In genomic region chr5:118548761-118549160, GRCh38 we compare ENCODE assay signal across 14 cellular contexts.
DNase-seq lines count a peak whose midpoint lies in the region; ATAC-seq, FAIRE-seq and TF ChIP-seq lines count a peak whose summit lies in the region.
"Had no signal": no experiment of that assay in that cellular context is flagged by ENCODE, and none has a peak within 500 bp of the region (broad histone marks: within the 10 kb centered on the region; RNA-seq: fewer than 3 reads in every experiment).

No MANE protein-coding gene starts in this region.

- H4K20me1 ChIP-seq in keratinocyte (ENCODE audit: control insufficient read depth, extremely low read depth, insufficient read depth, low read length): no peaks in the 10 kb centered on the region

- H3K9me3 ChIP-seq in MG63: no peaks in the 10 kb centered on the region
- H3K9me3 ChIP-seq in keratinocyte (ENCODE audit: control insufficient read depth, low read depth, low read length): no peaks in the 10 kb centered on the region

- H3K4me1 Mint-ChIP-seq in T-helper 2 cell treated with Interferon-gamma antibody and Interleukin-4, amounts not matched to agents 5 μg/mL and 100 μg/mL, for 36 hours (ENCODE audit: low read depth): no peaks in the 10 kb centered on the region
- H3K4me1 Mint-ChIP-seq: naive thymus-derived CD4-positive, alpha-beta T cell had no signal

- no peaks in the 10 kb centered on the region for H3K9me1 ChIP-seq in keratinocyte (ENCODE audit: control insufficient read depth, extremely low read depth, insufficient read depth, low read length)

- TF ChIP-seq CTCF in astrocyte of the cerebellum (IDR thresholded peaks at IDR 0.05; ENCODE audit: low read depth, low read length, missing control alignments): no peak
- no peak for TF ChIP-seq CTCF in keratinocyte (optimal IDR thresholded peaks at IDR 0.05 in 1 of 3, IDR thresholded peaks at IDR 0.05 in 1 of 3, conservative IDR thresholded peaks at IDR 0.05 in 1 of 3; ENCODE audit: extremely low read depth in 1 of 3, insufficient read depth in 2 of 3, low read length in 3 of 3)

- H3K4me1 ChIP-seq in keratinocyte (ENCODE audit: control insufficient read depth, extremely low read depth, insufficient read depth, low read length): no peaks in the 10 kb centered on the region

- no peak overlapping the region for H3K27ac Mint-ChIP-seq in T-helper 2 cell treated with Interferon-gamma antibody and Interleukin-4, amounts not matched to agents 5 μg/mL and 100 μg/mL, for 36 hours
- H3K27ac Mint-ChIP-seq: CD14-positive monocyte; naive thymus-derived CD4-positive, alpha-beta T cell had no signal

- no peak overlapping the region for H3K4me3 Mint-ChIP-seq in T-helper 2 cell treated with Interferon-gamma antibody and Interleukin-4, amounts not matched to agents 5 μg/mL and 100 μg/mL, for 36 hours
- H3K4me3 Mint-ChIP-seq: CD14-positive monocyte; naive thymus-derived CD4-positive, alpha-beta T cell had no signal

- H3K4me3 ChIP-seq in MG63 (no peak overlapping the region), astrocyte of the cerebellum (ENCODE audit: low read depth, low read length) (no peak overlapping the region), keratinocyte (ENCODE audit: control insufficient read depth in 2 of 3, extremely low read depth in 1 of 3, insufficient read depth in 2 of 3, low read depth in 1 of 3, low read length in 3 of 3) (no peak overlapping the region)

- H3K36me3 Mint-ChIP-seq in T-helper 2 cell treated with Interferon-gamma antibody and Interleukin-4, amounts not matched to agents 5 μg/mL and 100 μg/mL, for 36 hours (ENCODE audit: low read depth): no peaks in the 10 kb centered on the region
- H3K36me3 Mint-ChIP-seq: CD14-positive monocyte; naive thymus-derived CD4-positive, alpha-beta T cell had no signal

- H3K9ac ChIP-seq in keratinocyte (ENCODE audit: control insufficient read depth, extremely low read depth, insufficient read depth, low read length): no peak overlapping the region

- no peak overlapping the region for H3K27ac ChIP-seq in keratinocyte (ENCODE audit: control insufficient read depth, insufficient read depth, low read length)

- DNase-seq in AG20443 (ENCODE audit: low spot score) (peak; percentile 55), MG63 (peak; percentile 34), astrocyte of the cerebellum (ENCODE audit: low read depth) (peak; percentile 57), keratinocyte (ENCODE audit: low read depth, low spot score) (no peak), NCI-H1105 treated with DMSO at 0.1 percent for 48 hours (lab: John Stamatoyannopoulos, UW) (no peak)
- no peak for DNase-seq in activated T-cell treated with anti-CD3 and anti-CD28 coated beads, Interleukin-2, amount 50 U/mL, for 1 hour
- no peak for DNase-seq in T-helper 2 cell treated with Interferon-gamma antibody and Interleukin-4, amounts not matched to agents 5 μg/mL and 100 μg/mL, for 36 hours (ENCODE audit: low spot score)
- DNase-seq: aorta; naive thymus-derived CD4-positive, alpha-beta T cell; NCI-H2029 treated with DMSO at 0.1 percent for 48 hours had no signal

- no peak overlapping the region for H2AFZ ChIP-seq in keratinocyte (ENCODE audit: control insufficient read depth, low read length)

- in situ Hi-C loops in astrocyte of the cerebellum (cut with HindIII; ENCODE audit: low sequenced_read_pairs): no loop called here

- no peaks in the 10 kb centered on the region for H3K9me3 Mint-ChIP-seq in T-helper 2 cell treated with Interferon-gamma antibody and Interleukin-4, amounts not matched to agents 5 μg/mL and 100 μg/mL, for 36 hours
- H3K9me3 Mint-ChIP-seq: CD14-positive monocyte had no signal

- H3K79me2 ChIP-seq in keratinocyte (ENCODE audit: control insufficient read depth, insufficient read depth, low read length): no peaks in the 10 kb centered on the region

- FAIRE-seq in keratinocyte (lab: Jason Lieb, UNC): peak; percentile 5
- FAIRE-seq: TTC549 had no signal

- ATAC-seq in HG02973 (IDR thresholded peaks at IDR 0.05; ENCODE audit: unreplicated experiment): no peak
- ATAC-seq: naive thymus-derived CD4-positive, alpha-beta T cell; Panc1 had no signal

- no peak overlapping the region for H3K4me2 ChIP-seq in keratinocyte (ENCODE audit: control insufficient read depth, extremely low read depth, insufficient read depth, low read depth, low read length)

- dilution Hi-C loops in keratinocyte (cut with MboI; ENCODE audit: extremely low pct_ligation_motif_present, low sequenced_read_pairs): no loop called here

- H3K36me3 ChIP-seq in MG63 (no peaks in the 10 kb centered on the region), keratinocyte (ENCODE audit: control insufficient read depth in 2 of 2, extremely low read depth in 1 of 2, insufficient read depth in 2 of 2, low read length in 2 of 2) (no peaks in the 10 kb centered on the region)

- H3K27me3 Mint-ChIP-seq in T-helper 2 cell treated with Interferon-gamma antibody and Interleukin-4, amounts not matched to agents 5 μg/mL and 100 μg/mL, for 36 hours (ENCODE audit: low read depth): no peaks in the 10 kb centered on the region

- peaks cover 7% of the 10 kb centered on the region; the same call in 1 of the 2 replicates for H3K27me3 ChIP-seq in MG63
- H3K27me3 ChIP-seq in keratinocyte (ENCODE audit: control insufficient read depth, extremely low read depth, insufficient read depth, low read length): no peaks in the 10 kb centered on the region

Comparison
In these comparisons a context has a peak if more than half of its experiments do, and no peak if none do; other contexts are left out.
1. DNase-seq: peak in AG20443 (single experiment), MG63 (single experiment) and astrocyte of the cerebellum (single experiment); none in keratinocyte (single experiment), activated T-cell treated with anti-CD3 and anti-CD28 coated beads, Interleukin-2, amount 50 U/mL, for 1 hour (single experiment), NCI-H1105 treated with DMSO at 0.1 percent for 48 hours (single experiment) and T-helper 2 cell treated with Interferon-gamma antibody and Interleukin-4, amounts not matched to agents 5 μg/mL and 100 μg/mL, for 36 hours (single experiment).